In genomic region chr1:192475970-192476369, GRCh38 we compare ENCODE assay signal across 21 cellular contexts.
"Had no signal": no experiment of that assay in that cellular context is flagged by ENCODE, and none has a peak within 500 bp of the region (broad histone marks: within the 10 kb centered on the region; RNA-seq: fewer than 3 reads in every experiment).

No MANE protein-coding gene starts in this region.

- H3K27ac ChIP-seq: cardiac muscle cell, neutrophil, pancreas, tibial artery had no signal

- DNase-seq: activated CD4-positive, alpha-beta memory T cell treated with anti-CD3 and anti-CD28 coated beads, Interleukin-2, amount 10 ng/mL, durations not matched to agents 7 days and 5 days; activated CD4-positive, alpha-beta T cell treated with anti-CD3 and anti-CD28 coated beads for 36 hours; activated CD8-positive, alpha-beta memory T cell treated with anti-CD3 and anti-CD28 coated beads, Interleukin-2, amount 10 ng/mL, durations not matched to agents 7 days and 5 days; amniotic stem cell; endodermal cell; foreskin melanocyte; glutamatergic neuron; kidney; mesendoderm; natural killer cell; pancreas; stimulated activated CD4-positive, alpha-beta T cell treated with anti-CD3 and anti-CD28 coated beads, Interleukin-12 subunit alpha, Interleukin-12 subunit beta, amount 100 ng/mL, for 4 hours; stimulated activated CD4-positive, alpha-beta T cell treated with anti-CD3 and anti-CD28 coated beads, Interleukin-1b, Interleukin-23, amount 100 ng/mL, for 48 hours; stimulated activated naive CD4-positive, alpha-beta T cell treated with Interleukin-2 at 50 U/mL for 16 hours; substantia nigra; SW 1271; T-helper 2 cell had no signal

- H3K36me3 ChIP-seq: cardiac muscle cell, neutrophil, pancreas, tibial artery had no signal

- H3K4me3 ChIP-seq: cardiac muscle cell, pancreas, tibial artery had no signal

- ATAC-seq: activated CD4-positive, alpha-beta T cell treated with anti-CD3 and anti-CD28 coated beads for 36 hours; activated CD8-positive, alpha-beta memory T cell treated with anti-CD3 and anti-CD28 coated beads, Interleukin-2, amount 10 ng/mL, durations not matched to agents 7 days and 5 days; natural killer cell; WTC11 had no signal

- H3K27me3 ChIP-seq: cardiac muscle cell, neutrophil, tibial artery had no signal

- H3K9me3 ChIP-seq: neutrophil, pancreas, tibial artery had no signal

- H3K4me1 ChIP-seq: pancreas had no signal
